In genomic region chr12:104204690-104205480, GRCh38 we compare ENCODE assay signal across 1 cellular context.
TF ChIP-seq lines count a peak whose summit lies in the region.

No MANE protein-coding gene starts in this region.

TF ChIP-seq in WTC11, 78 proteins besides CTCF, POLR2A, EP300 and RAD21 (continued from another document):
- TF ChIP-seq ZNF281 (CRISPR knock-in tag; IDR thresholded peaks at IDR 0.05) (no peak), GRHL2 (CRISPR knock-in tag; IDR thresholded peaks at IDR 0.05; ENCODE audit: insufficient replicate concordance, severe bottlenecking) (no peak), SOX15 (CRISPR knock-in tag; IDR thresholded peaks at IDR 0.05) (no peak), ATF6 (CRISPR knock-in tag; IDR thresholded peaks at IDR 0.05) (no peak)
